ENCODE assay signal across 31 cellular contexts in the genomic region with DNA sequence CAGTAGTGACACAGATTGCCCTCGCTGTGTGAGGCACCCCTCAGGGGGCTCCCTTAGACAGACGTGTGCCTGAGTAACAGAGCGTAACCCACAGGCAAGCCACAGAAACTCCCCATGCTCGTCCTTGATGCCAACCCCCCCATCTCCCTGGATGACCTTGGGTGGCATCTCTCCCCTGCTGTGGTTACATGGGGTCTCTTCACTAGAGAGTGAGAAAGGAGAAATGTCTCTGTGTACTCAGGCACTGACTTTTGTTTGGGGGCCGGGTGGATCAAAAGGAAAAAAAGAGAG. TPM values are rescaled to one million over a fixed set of nuclear protein-coding genes. Genes with fewer than 3 reads are reported as not detected.
A peak's percentile ranks its signal among the peaks of the same experiment; 100 is the strongest.
DNase-seq lines count a peak whose midpoint lies in the region; ATAC-seq and TF ChIP-seq lines count a peak whose summit lies in the region.
"Had no signal": no experiment of that assay in that cellular context is flagged by ENCODE, and none has a peak within 500 bp of the region (broad histone marks: within the 10 kb centered on the region; RNA-seq: fewer than 3 reads in every experiment).

No MANE protein-coding gene starts in this region.

- TF ChIP-seq CTCF in heart right ventricle (IDR thresholded peaks at IDR 0.05) = no peak
- no peak for TF ChIP-seq CTCF in OCI-LY3 (IDR thresholded peaks at IDR 0.05; ENCODE audit: low read depth, low read length)
- TF ChIP-seq CTCF in upper lobe of right lung (IDR thresholded peaks at IDR 0.05) = no peak

- no peak for ATAC-seq in heart right ventricle
- no peak for ATAC-seq in Right ventricle myocardium superior (ENCODE audit: poor library complexity)
- peak; percentile 33 to 38 for ATAC-seq in naive B cell (ENCODE audit: low read depth in 2 of 2)
- peak; percentile 32 for ATAC-seq in stimulated activated memory B cell treated with anti-CD40 and anti-IgM and Interleukin-4, amounts not matched to agents 10 μg/mL and 1 μg/mL and 100 μg/mL, for 72 hours
- no peak for ATAC-seq in upper lobe of right lung
- ATAC-seq: PC-3 had no signal

- peak overlapping the region in 1 of 8 donors; percentile 41 for H3K4me3 Mint-ChIP-seq in naive B cell
- H3K4me3 Mint-ChIP-seq in stimulated activated memory B cell treated with anti-CD40 and anti-IgM and Interleukin-4, amounts not matched to agents 10 μg/mL and 1 μg/mL and 100 μg/mL, for 72 hours = no peak overlapping the region
- H3K4me3 Mint-ChIP-seq: CD14-positive monocyte, H9 had no signal

- DNase-seq in heart right ventricle (no peak), Right ventricle myocardium superior (no peak), naive B cell (no peak), NCI-H524 treated with DMSO at 0.1 percent for 48 hours (lab: John Stamatoyannopoulos, UW) (no peak), NCI-H345 (lab: John Stamatoyannopoulos, UW) (no peak), upper lobe of right lung (no peak)
- DNase-seq: AML-193, DMS53, GDM1, H9, MM.1S, NCI-H1092, NCI-H1436, NCI-H1930, NCI-H2227 treated with DMSO at 0.1 percent for 48 hours, NCI-H510A treated with DMSO at 0.1 percent for 48 hours, NCI-H774, PC-3, SHP77 treated with DMSO at 0.1 percent for 48 hours, SK-N-SH had no signal

- H2AFZ ChIP-seq in OCI-LY3 (ENCODE audit: low read depth, low read length) = no peak overlapping the region

- H3K9me3 ChIP-seq in heart right ventricle (no peaks in the 10 kb centered on the region), OCI-LY3 (ENCODE audit: insufficient read depth, low read length) (no peaks in the 10 kb centered on the region), upper lobe of right lung (no peaks in the 10 kb centered on the region)
- H3K9me3 ChIP-seq: SK-N-SH had no signal

- no peaks in the 10 kb centered on the region for H3K36me3 ChIP-seq in heart right ventricle
- H3K36me3 ChIP-seq in OCI-LY3 (replicated peaks; ENCODE audit: low read depth, low read length) = no peaks in the 10 kb centered on the region
- no peaks in the 10 kb centered on the region for H3K36me3 ChIP-seq in upper lobe of right lung

- H3K27ac Mint-ChIP-seq in naive B cell = peak overlapping the region in 1 of 6 donors; percentile 44
- no peak overlapping the region for H3K27ac Mint-ChIP-seq in stimulated activated memory B cell treated with anti-CD40 and anti-IgM and Interleukin-4, amounts not matched to agents 10 μg/mL and 1 μg/mL and 100 μg/mL, for 72 hours
- H3K27ac Mint-ChIP-seq: CD14-positive monocyte, H9 had no signal

- intact Hi-C loops in heart right ventricle (cut with DNase I) (loop anchor here in 2 of 10 donors (10.0 kb wide), 2 partner anchors 57 to 1873 kb away; a partner anchor contains a TSS), Right ventricle myocardium superior (cut with DNase I) (no loop called here), upper lobe of right lung (cut with DNase I) (no loop called here)

- H3K4me1 Mint-ChIP-seq in naive B cell = peaks cover 0 to 7% (median 6%) of the 10 kb centered on the region in 3 donors
- peaks cover 16% of the 10 kb centered on the region for H3K4me1 Mint-ChIP-seq in stimulated activated memory B cell treated with anti-CD40 and anti-IgM and Interleukin-4, amounts not matched to agents 10 μg/mL and 1 μg/mL and 100 μg/mL, for 72 hours
- H3K4me1 Mint-ChIP-seq: CD14-positive monocyte, H9 had no signal

- peaks cover 0 to 35% (median 0%) of the 10 kb centered on the region in 9 donors for H3K4me1 ChIP-seq in heart right ventricle
- peaks cover 32% of the 10 kb centered on the region for H3K4me1 ChIP-seq in OCI-LY3 (ENCODE audit: low read length)
- H3K4me1 ChIP-seq in upper lobe of right lung = no peaks in the 10 kb centered on the region

- H3K9ac ChIP-seq in OCI-LY3 (ENCODE audit: low read length) = no peak overlapping the region
- H3K9ac ChIP-seq: SK-N-SH had no signal

- no peak overlapping the region for H3K4me3 ChIP-seq in heart right ventricle
- peak overlapping the region; percentile 31; the same call in 1 of the 2 replicates for H3K4me3 ChIP-seq in OCI-LY3 (ENCODE audit: low read length)
- H3K4me3 ChIP-seq in upper lobe of right lung = no peak overlapping the region
- H3K4me3 ChIP-seq: K562 had no signal

- H3K27me3 ChIP-seq in heart right ventricle (peaks cover 0 to 4% (median 0%) of the 10 kb centered on the region in 7 donors), OCI-LY3 (ENCODE audit: low read depth, low read length) (peaks cover 79% of the 10 kb centered on the region), upper lobe of right lung (no peaks in the 10 kb centered on the region)

- no peaks in the 10 kb centered on the region for H3K79me2 ChIP-seq in OCI-LY3 (ENCODE audit: low read length)

- no peaks in the 10 kb centered on the region for H3K36me3 Mint-ChIP-seq in naive B cell
- H3K36me3 Mint-ChIP-seq in stimulated activated memory B cell treated with anti-CD40 and anti-IgM and Interleukin-4, amounts not matched to agents 10 μg/mL and 1 μg/mL and 100 μg/mL, for 72 hours = no peaks in the 10 kb centered on the region
- H3K36me3 Mint-ChIP-seq: CD14-positive monocyte had no signal

- H3K27ac ChIP-seq in heart right ventricle (peak overlapping the region; percentile 68 to 93 (median 89)), OCI-LY3 (ENCODE audit: low read length) (no peak overlapping the region), upper lobe of right lung (no peak overlapping the region)
- H3K27ac ChIP-seq: HL-60 had no signal

- peaks cover 0 to 1% (median 0%) of the 10 kb centered on the region in 7 donors for H3K9me3 Mint-ChIP-seq in naive B cell
- H3K9me3 Mint-ChIP-seq in stimulated activated memory B cell treated with anti-CD40 and anti-IgM and Interleukin-4, amounts not matched to agents 10 μg/mL and 1 μg/mL and 100 μg/mL, for 72 hours = no peaks in the 10 kb centered on the region
- H3K9me3 Mint-ChIP-seq: H9 had no signal

- H3K27me3 Mint-ChIP-seq in naive B cell = peaks cover 26 to 57% (median 53%) of the 10 kb centered on the region in 3 donors
- H3K27me3 Mint-ChIP-seq in stimulated activated memory B cell treated with anti-CD40 and anti-IgM and Interleukin-4, amounts not matched to agents 10 μg/mL and 1 μg/mL and 100 μg/mL, for 72 hours = peaks cover 75% of the 10 kb centered on the region

- peak overlapping the region; percentile 62 for H3K4me2 ChIP-seq in OCI-LY3 (ENCODE audit: low read length)
- H3K4me2 ChIP-seq: SK-N-SH had no signal

- WGBS in heart right ventricle, 2 donors = 36 to 47% methylated on average over 5 of the region's 5 CpGs

- H4K20me1 ChIP-seq in OCI-LY3 (ENCODE audit: insufficient read depth, low read length) = peaks cover 67% of the 10 kb centered on the region

RNA-seq across cellular contexts. Expression of a gene that starts 1.1 kb away (rescaled TPM):
- total RNA-seq in heart right ventricle (10 to 100 TPM; 17.5 to 44.6 (median 29.1) TPM), Right ventricle myocardium superior (42.6 TPM), upper lobe of right lung (not detected)
- polyA plus RNA-seq in heart right ventricle (10 to 100 TPM in 1 of 2 donors, 1 to 10 TPM in 1; 7.2 to 63.4 TPM), naive B cell (ENCODE audit: low read depth in 6 of 6) (not detected)
- total RNA-seq: A172, H9, HepG2, HT-29, K562, LHCN-M2, PC-3, RPMI7951 had no signal
- polyA plus RNA-seq: AG04450, CD14-positive monocyte, HepG2, K562, SK-N-SH had no signal

RNA-seq across cellular contexts. Expression of a gene that starts 20.7 kb away (rescaled TPM):
- total RNA-seq in heart right ventricle = 1 to 10 TPM in 2 of 10 donors, under 1 TPM in 5, not detected in 3; 0.30 to 2.0 (median 0.93) TPM
- 1 to 10 TPM in 1 of 2 donors, under 1 TPM in 1; 0.04 to 1.0 TPM for polyA plus RNA-seq in heart right ventricle
- 2.7 TPM for total RNA-seq in Right ventricle myocardium superior
- polyA plus RNA-seq in naive B cell (ENCODE audit: low read depth in 6 of 6) = not detected
- not detected for total RNA-seq in upper lobe of right lung
- total RNA-seq: H9, HepG2, HT-29, K562, LHCN-M2, PC-3, RPMI7951 had no signal
- polyA plus RNA-seq: AG04450, CD14-positive monocyte, HepG2, K562, SK-N-SH had no signal

RNA-seq across cellular contexts. Expression of a gene that starts 22.1 kb away (rescaled TPM):
- total RNA-seq in heart right ventricle (not detected), Right ventricle myocardium superior (not detected), upper lobe of right lung (not detected)
- polyA plus RNA-seq in heart right ventricle (not detected), naive B cell (ENCODE audit: low read depth in 6 of 6) (not detected)
- total RNA-seq: A172, H9, HepG2, HT-29, K562, LHCN-M2, PC-3, RPMI7951 had no signal
- polyA plus RNA-seq: AG04450, CD14-positive monocyte, HepG2, K562, SK-N-SH had no signal

RNA-seq across cellular contexts. Expression of a gene that starts 38.8 kb away (rescaled TPM):
- total RNA-seq in heart right ventricle (10 to 100 TPM; 25.2 to 33.8 (median 29.5) TPM), Right ventricle myocardium superior (23.9 TPM), upper lobe of right lung (26.3 TPM)
- polyA plus RNA-seq in heart right ventricle (10 to 100 TPM; 13.0 to 35.2 TPM), naive B cell (ENCODE audit: low read depth in 6 of 6) (10 to 100 TPM; 23.0 to 32.6 (median 25.4) TPM)

RNA-seq across cellular contexts. Expression of a gene that starts 44.1 kb away (rescaled TPM):
- total RNA-seq in heart right ventricle = 10 to 100 TPM; 12.1 to 22.4 (median 17.4) TPM
- polyA plus RNA-seq in heart right ventricle = 10 to 100 TPM; 19.2 to 20.9 TPM
- total RNA-seq in Right ventricle myocardium superior = 10.5 TPM
- 10 to 100 TPM; 20.4 to 43.9 (median 25.2) TPM for polyA plus RNA-seq in naive B cell (ENCODE audit: low read depth in 6 of 6)
- 37.2 TPM for total RNA-seq in upper lobe of right lung

Comparison
In these comparisons a context has a peak if more than half of its experiments do, and no peak if none do; other contexts are left out.
1. ATAC-seq: peak in naive B cell (2 of 2) and stimulated activated memory B cell treated with anti-CD40 and anti-IgM and Interleukin-4, amounts not matched to agents 10 μg/mL and 1 μg/mL and 100 μg/mL, for 72 hours (single experiment); none in heart right ventricle (0 of 8), Right ventricle myocardium superior (single experiment) and upper lobe of right lung (single experiment).
2. H3K27ac ChIP-seq: peak in heart right ventricle (10 of 10); none in OCI-LY3 (single experiment) and upper lobe of right lung (single experiment).
3. RNA of a gene that starts 1.1 kb away (total RNA-seq): 42.6 TPM in Right ventricle myocardium superior (single experiment) and 17.5 to 44.6 TPM in heart right ventricle; not detected in upper lobe of right lung (single experiment); every median in the first group is over 10 times any median in the second.